ENCODE assay signal across 19 cellular contexts in the genomic region with DNA sequence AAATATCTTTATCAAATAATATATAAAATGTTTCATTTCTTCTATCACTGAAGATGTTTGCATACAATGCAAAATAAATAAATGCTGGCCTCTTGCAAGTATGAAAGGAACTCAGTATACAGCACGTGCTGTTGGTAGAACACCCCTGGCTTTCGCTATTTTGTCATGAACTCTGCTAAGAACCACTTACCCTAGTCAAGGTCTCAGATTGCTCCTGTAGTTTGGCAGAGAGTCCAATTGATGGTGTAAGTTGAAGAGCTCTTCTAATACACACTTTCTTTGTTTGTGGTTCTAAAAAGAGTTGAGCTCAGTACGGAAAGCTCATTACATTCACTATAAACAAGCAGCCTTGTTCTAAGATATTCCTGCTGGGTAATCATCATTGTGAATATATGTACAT.
"Had no signal": no experiment of that assay in that cellular context is flagged by ENCODE, and none has a peak within 500 bp of the region (broad histone marks: within the 10 kb centered on the region; RNA-seq: fewer than 3 reads in every experiment).

No MANE protein-coding gene starts in this region.

- H3K27ac Mint-ChIP-seq: endodermal cell, natural killer cell, neural progenitor cell, progenitor cell of endocrine pancreas had no signal

- H3K27me3 ChIP-seq: heart left ventricle, neural progenitor cell, pancreas had no signal

- DNase-seq: effector CD4-positive, alpha-beta T cell; endodermal cell; erythroblast; foreskin melanocyte; heart left ventricle; hippocampal formation; mammary epithelial cell; mucosa of descending colon; natural killer cell; nucleus accumbens; pancreas; right cardiac atrium; stimulated activated CD4-positive, alpha-beta T cell treated with anti-CD3 and anti-CD28 coated beads, Interleukin-2, amount 100 ng/mL, for 48 hours; stimulated activated naive CD4-positive, alpha-beta T cell treated with Interleukin-2 at 50 U/mL for 16 hours; trophoblast cell had no signal

- H3K4me3 ChIP-seq: coronary artery, heart left ventricle, mucosa of descending colon, neural progenitor cell, pancreas, smooth muscle cell had no signal

- H3K9me3 Mint-ChIP-seq: endodermal cell had no signal

- H3K36me3 Mint-ChIP-seq: natural killer cell had no signal

- ATAC-seq: heart left ventricle, mucosa of descending colon, natural killer cell, pancreas, right cardiac atrium had no signal

- H3K36me3 ChIP-seq: heart left ventricle, neural progenitor cell, pancreas had no signal

- H3K4me3 Mint-ChIP-seq: endodermal cell, natural killer cell, neural progenitor cell had no signal

- H3K4me1 Mint-ChIP-seq: natural killer cell had no signal

- H3K27ac ChIP-seq: coronary artery, heart left ventricle, neural progenitor cell, pancreas had no signal

- H3K4me1 ChIP-seq: heart left ventricle, pancreas had no signal

- H3K9me3 ChIP-seq: mucosa of descending colon, pancreas had no signal
